ENCODE assay signal across 24 cellular contexts in genomic region chr7:72751378-72751777, GRCh38.
DNase-seq lines count a peak whose midpoint lies in the region; ATAC-seq and TF ChIP-seq lines count a peak whose summit lies in the region.
"Had no signal": no experiment of that assay in that cellular context is flagged by ENCODE, and none has a peak within 500 bp of the region (broad histone marks: within the 10 kb centered on the region; RNA-seq: fewer than 3 reads in every experiment).

No MANE protein-coding gene starts in this region.

- no peaks in the 10 kb centered on the region for H3K9me2 ChIP-seq in GM23338 (ENCODE audit: insufficient read depth)

- H3F3A ChIP-seq in GM23338 (replicated peaks; ENCODE audit: low read depth): no peaks in the 10 kb centered on the region

- no peak overlapping the region for H2AFZ ChIP-seq in GM23338

- no peaks in the 10 kb centered on the region for H3K9me3 ChIP-seq in right atrium auricular region
- H3K9me3 ChIP-seq: A549 had no signal

- TF ChIP-seq CTCF in GM23338 (conservative IDR thresholded peaks at IDR 0.05; ENCODE audit: low read depth in 2 of 2) (no peak), mesothelial cell of epicardium (IDR thresholded peaks at IDR 0.05; ENCODE audit: unreplicated experiment) (no peak), right atrium auricular region (IDR thresholded peaks at IDR 0.05) (no peak)

- no peak overlapping the region for H3K4me3 ChIP-seq in GM23338
- no peak overlapping the region for H3K4me3 ChIP-seq in right atrium auricular region
- H3K4me3 ChIP-seq: A549; BLaER1 treated with 17β-estradiol and CSF1 and Interleukin-3, amounts not matched to agents 10 nM and 100 nM; GM12878 had no signal

- H3K27ac Mint-ChIP-seq in activated T-cell treated with anti-CD3 and anti-CD28 coated beads, Interleukin-2, amount 50 U/mL, for 72 hours: peak overlapping the region; percentile 57
- no peak overlapping the region for H3K27ac Mint-ChIP-seq in activated T-cell treated with anti-CD3 and anti-CD28 coated beads, Interleukin-2, amount 50 U/mL, for 24 hours
- H3K27ac Mint-ChIP-seq in GM23338: peak overlapping the region; percentile 78
- H3K27ac Mint-ChIP-seq in mesothelial cell of epicardium: peak overlapping the region; percentile 18
- H3K27ac Mint-ChIP-seq: B cell; CD4-positive, alpha-beta memory T cell; CD4-positive, CD25-positive, alpha-beta regulatory T cell had no signal

- H3K27ac ChIP-seq in GM23338 (ENCODE audit: low read depth) (no peak overlapping the region), right atrium auricular region (no peak overlapping the region)
- H3K27ac ChIP-seq: 22Rv1; A549; BLaER1 treated with 17β-estradiol and CSF1 and Interleukin-3, amounts not matched to agents 10 nM and 100 nM; C4-2B had no signal

- H3K4me3 Mint-ChIP-seq in activated T-cell treated with anti-CD3 and anti-CD28 coated beads, Interleukin-2, amount 50 U/mL, for 72 hours: no peak overlapping the region
- no peak overlapping the region for H3K4me3 Mint-ChIP-seq in activated T-cell treated with anti-CD3 and anti-CD28 coated beads, Interleukin-2, amount 50 U/mL, for 24 hours
- H3K4me3 Mint-ChIP-seq in GM23338 (no peak overlapping the region), mesothelial cell of epicardium (no peak overlapping the region)
- H3K4me3 Mint-ChIP-seq: B cell; CD4-positive, alpha-beta memory T cell; CD4-positive, CD25-positive, alpha-beta regulatory T cell; CD8-positive, alpha-beta memory T cell had no signal

- no peak for DNase-seq in activated T-cell treated with anti-CD3 and anti-CD28 coated beads, Interleukin-2, amount 50 U/mL, for 72 hours
- no peak for DNase-seq in activated T-cell treated with anti-CD3 and anti-CD28 coated beads, Interleukin-2, amount 50 U/mL, for 24 hours
- DNase-seq in GM23338 (ENCODE audit: low spot score): no peak
- DNase-seq in mesothelial cell of epicardium (ENCODE audit: low spot score in 2 of 2, unreplicated experiment in 2 of 2): no peak
- no peak for DNase-seq in right atrium auricular region (ENCODE audit: low spot score)
- DNase-seq: AML-193; CD4-positive, alpha-beta memory T cell; CD4-positive, CD25-positive, alpha-beta regulatory T cell; CD8-positive, alpha-beta memory T cell; COR-L47; DMS 273 treated with DMSO at 0.1 percent for 48 hours; DMS153; DMS53; DMS79; DND-41; EL; GDM1 had no signal

- H4K20me1 ChIP-seq in GM23338 (replicated peaks; ENCODE audit: insufficient read depth): no peaks in the 10 kb centered on the region
- H4K20me1 ChIP-seq: BLaER1 treated with 17β-estradiol and CSF1 and Interleukin-3, amounts not matched to agents 10 nM and 100 nM had no signal

- no peaks in the 10 kb centered on the region for H3K4me1 ChIP-seq in GM23338 (ENCODE audit: insufficient read depth)
- H3K4me1 ChIP-seq in right atrium auricular region: no peaks in the 10 kb centered on the region
- H3K4me1 ChIP-seq: A549; BLaER1 treated with 17β-estradiol and CSF1 and Interleukin-3, amounts not matched to agents 10 nM and 100 nM had no signal

- H3K79me2 ChIP-seq in GM23338 (replicated peaks; ENCODE audit: insufficient read depth): no peaks in the 10 kb centered on the region

- no peaks in the 10 kb centered on the region for H3K4me1 Mint-ChIP-seq in activated T-cell treated with anti-CD3 and anti-CD28 coated beads, Interleukin-2, amount 50 U/mL, for 72 hours (ENCODE audit: low read depth)
- no peaks in the 10 kb centered on the region for H3K4me1 Mint-ChIP-seq in activated T-cell treated with anti-CD3 and anti-CD28 coated beads, Interleukin-2, amount 50 U/mL, for 24 hours (ENCODE audit: low read depth)
- no peaks in the 10 kb centered on the region; the same call in 2 of the 3 replicates for H3K4me1 Mint-ChIP-seq in GM23338
- H3K4me1 Mint-ChIP-seq in mesothelial cell of epicardium: peaks cover 3% of the 10 kb centered on the region
- H3K4me1 Mint-ChIP-seq: B cell; CD8-positive, alpha-beta memory T cell had no signal

- no peak overlapping the region for H3K4me2 ChIP-seq in GM23338
- H3K4me2 ChIP-seq: A549; BLaER1 treated with 17β-estradiol and CSF1 and Interleukin-3, amounts not matched to agents 10 nM and 100 nM had no signal

- peaks cover 10 to 12% of the 10 kb centered on the region in 2 donors for H3K36me3 Mint-ChIP-seq in activated T-cell treated with anti-CD3 and anti-CD28 coated beads, Interleukin-2, amount 50 U/mL, for 72 hours (ENCODE audit: insufficient read depth in 2 of 2)
- peaks cover 60% of the 10 kb centered on the region for H3K36me3 Mint-ChIP-seq in activated T-cell treated with anti-CD3 and anti-CD28 coated beads, Interleukin-2, amount 50 U/mL, for 24 hours (ENCODE audit: low read depth)
- H3K36me3 Mint-ChIP-seq in GM23338 (ENCODE audit: low read depth) (peaks cover 11% of the 10 kb centered on the region), mesothelial cell of epicardium (peaks cover 2% of the 10 kb centered on the region)

- H3K27me3 ChIP-seq in GM23338 (ENCODE audit: insufficient read depth) (no peaks in the 10 kb centered on the region), right atrium auricular region (no peaks in the 10 kb centered on the region)
- H3K27me3 ChIP-seq: BLaER1 treated with 17β-estradiol and CSF1 and Interleukin-3, amounts not matched to agents 10 nM and 100 nM had no signal

- peaks cover 0 to 2% of the 10 kb centered on the region in 2 donors for H3K9me3 Mint-ChIP-seq in activated T-cell treated with anti-CD3 and anti-CD28 coated beads, Interleukin-2, amount 50 U/mL, for 72 hours
- H3K9me3 Mint-ChIP-seq in activated T-cell treated with anti-CD3 and anti-CD28 coated beads, Interleukin-2, amount 50 U/mL, for 24 hours: peaks cover 9% of the 10 kb centered on the region
- H3K9me3 Mint-ChIP-seq in GM23338 (peaks cover 4% of the 10 kb centered on the region; the same call in 1 of the 3 replicates), mesothelial cell of epicardium (peaks cover 4% of the 10 kb centered on the region)

- H3K27me3 Mint-ChIP-seq in activated T-cell treated with anti-CD3 and anti-CD28 coated beads, Interleukin-2, amount 50 U/mL, for 72 hours (ENCODE audit: low read depth): no peaks in the 10 kb centered on the region
- H3K27me3 Mint-ChIP-seq in activated T-cell treated with anti-CD3 and anti-CD28 coated beads, Interleukin-2, amount 50 U/mL, for 24 hours: no peaks in the 10 kb centered on the region
- H3K27me3 Mint-ChIP-seq in GM23338 (ENCODE audit: insufficient read depth, low read depth, poor library complexity): no peaks in the 10 kb centered on the region
- no peaks in the 10 kb centered on the region for H3K27me3 Mint-ChIP-seq in mesothelial cell of epicardium (ENCODE audit: low read depth)
- H3K27me3 Mint-ChIP-seq: B cell; CD4-positive, alpha-beta memory T cell; CD4-positive, CD25-positive, alpha-beta regulatory T cell; CD8-positive, alpha-beta memory T cell had no signal

- H3K36me3 ChIP-seq in GM23338 (ENCODE audit: insufficient read depth) (no peaks in the 10 kb centered on the region), right atrium auricular region (no peaks in the 10 kb centered on the region)

- ATAC-seq in activated T-cell treated with anti-CD3 and anti-CD28 coated beads, Interleukin-2, amount 50 U/mL, for 72 hours (replicated peaks in 1 of 2): no peak
- ATAC-seq in GM23338 (no peak), GM18498 (IDR thresholded peaks at IDR 0.05; ENCODE audit: unreplicated experiment) (no peak)
- ATAC-seq: GM12878 had no signal

TF ChIP-seq in GM23338, 12 proteins besides CTCF, POLR2A, EP300 and RAD21 (continues in another document):
- no peak for TF ChIP-seq STAT1 (IDR thresholded peaks at IDR 0.05; ENCODE audit: unreplicated experiment)
- TF ChIP-seq ETS1 (IDR thresholded peaks at IDR 0.05): no peak
- TF ChIP-seq EZH2 (IDR thresholded peaks at IDR 0.05; ENCODE audit: low read depth, unreplicated experiment): no peak
- TF ChIP-seq NANOG (IDR thresholded peaks at IDR 0.05; ENCODE audit: borderline replicate concordance): no peak
- no peak for TF ChIP-seq EZH2phosphoT487 (IDR thresholded peaks at IDR 0.05; ENCODE audit: unreplicated experiment)
- TF ChIP-seq, protein P1, sequence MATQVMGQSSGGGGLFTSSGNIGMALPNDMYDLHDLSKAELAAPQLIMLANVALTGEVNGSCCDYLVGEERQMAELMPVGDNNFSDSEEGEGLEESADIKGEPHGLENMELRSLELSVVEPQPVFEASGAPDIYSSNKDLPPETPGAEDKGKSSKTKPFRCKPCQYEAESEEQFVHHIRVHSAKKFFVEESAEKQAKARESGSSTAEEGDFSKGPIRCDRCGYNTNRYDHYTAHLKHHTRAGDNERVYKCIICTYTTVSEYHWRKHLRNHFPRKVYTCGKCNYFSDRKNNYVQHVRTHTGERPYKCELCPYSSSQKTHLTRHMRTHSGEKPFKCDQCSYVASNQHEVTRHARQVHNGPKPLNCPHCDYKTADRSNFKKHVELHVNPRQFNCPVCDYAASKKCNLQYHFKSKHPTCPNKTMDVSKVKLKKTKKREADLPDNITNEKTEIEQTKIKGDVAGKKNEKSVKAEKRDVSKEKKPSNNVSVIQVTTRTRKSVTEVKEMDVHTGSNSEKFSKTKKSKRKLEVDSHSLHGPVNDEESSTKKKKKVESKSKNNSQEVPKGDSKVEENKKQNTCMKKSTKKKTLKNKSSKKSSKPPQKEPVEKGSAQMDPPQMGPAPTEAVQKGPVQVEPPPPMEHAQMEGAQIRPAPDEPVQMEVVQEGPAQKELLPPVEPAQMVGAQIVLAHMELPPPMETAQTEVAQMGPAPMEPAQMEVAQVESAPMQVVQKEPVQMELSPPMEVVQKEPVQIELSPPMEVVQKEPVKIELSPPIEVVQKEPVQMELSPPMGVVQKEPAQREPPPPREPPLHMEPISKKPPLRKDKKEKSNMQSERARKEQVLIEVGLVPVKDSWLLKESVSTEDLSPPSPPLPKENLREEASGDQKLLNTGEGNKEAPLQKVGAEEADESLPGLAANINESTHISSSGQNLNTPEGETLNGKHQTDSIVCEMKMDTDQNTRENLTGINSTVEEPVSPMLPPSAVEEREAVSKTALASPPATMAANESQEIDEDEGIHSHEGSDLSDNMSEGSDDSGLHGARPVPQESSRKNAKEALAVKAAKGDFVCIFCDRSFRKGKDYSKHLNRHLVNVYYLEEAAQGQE (IDR thresholded peaks at IDR 0.05; ENCODE audit: unreplicated experiment): no peak
- TF ChIP-seq POLR2AphosphoS5 (IDR thresholded peaks at IDR 0.05; ENCODE audit: low read depth): no peak
- TF ChIP-seq JUNB (IDR thresholded peaks at IDR 0.05; ENCODE audit: unreplicated experiment): no peak
